In genomic region chr9:80678906-80679305, GRCh38 we compare ENCODE assay signal across 22 cellular contexts.
"Had no signal": no experiment of that assay in that cellular context is flagged by ENCODE, and none has a peak within 500 bp of the region (broad histone marks: within the 10 kb centered on the region; RNA-seq: fewer than 3 reads in every experiment).

No MANE protein-coding gene starts in this region.

- H3K4me1 ChIP-seq: SJSA1 had no signal

- H3K27ac ChIP-seq: SJSA1, SK-N-MC had no signal

- H3K27me3 ChIP-seq: MG63, SJSA1 had no signal

- H3K9me3 ChIP-seq: MG63, SJSA1 had no signal

- FAIRE-seq: RCC 7860 had no signal

- H3K36me3 ChIP-seq: MG63, SJSA1 had no signal

- DNase-seq: KBM-7, MG63, NCI-H1092, NCI-H1105 treated with DMSO at 0.1 percent for 48 hours, NCI-H1417 treated with DMSO at 0.1 percent for 48 hours, NCI-H146, NCI-H1694 treated with DMSO at 0.1 percent for 48 hours, NCI-H1930, NCI-H2081, NCI-H2107, NCI-H226, NCI-H446, NCI-H510A, NCI-H524 treated with DMSO at 0.1 percent for 48 hours, NCI-H69, NCI-H774, Right ventricle myocardium superior, RPMI8226, SIG-M5 had no signal

- H3K4me3 ChIP-seq: MG63, SJSA1, SK-N-MC had no signal
